ENCODE assay signal across 9 cellular contexts in genomic region chr3:36843065-36844051, GRCh38.
DNase-seq lines count a peak whose midpoint lies in the region; ATAC-seq, FAIRE-seq and TF ChIP-seq lines count a peak whose summit lies in the region.
"Had no signal": no experiment of that assay in that cellular context is flagged by ENCODE, and none has a peak within 500 bp of the region (broad histone marks: within the 10 kb centered on the region; RNA-seq: fewer than 3 reads in every experiment).

No MANE protein-coding gene starts in this region.

- no peak overlapping the region for H2AFZ ChIP-seq in K562 (ENCODE audit: low read depth, low read length)
- no peak overlapping the region for H2AFZ ChIP-seq in mesenchymal stem cell (ENCODE audit: low read depth, low read length)

- H3K27ac ChIP-seq in K562 (ENCODE audit: extremely low read depth, low read depth, low read length), result no peak overlapping the region
- no peak overlapping the region for H3K27ac ChIP-seq in mesenchymal stem cell (ENCODE audit: low read length, poor library complexity, severe bottlenecking)
- no peak overlapping the region for H3K27ac ChIP-seq in upper lobe of right lung
- H3K27ac ChIP-seq: thoracic aorta had no signal

- BruUV-seq in Caco-2 (replicated peaks; lab: Mats Ljungman, UMichigan) (no TSS peak), K562 (replicated peaks; lab: Mats Ljungman, UMichigan) (no TSS peak)

- TF ChIP-seq CTCF in Caco-2 (IDR thresholded peaks at IDR 0.05; ENCODE audit: insufficient read depth in 1 of 2, low read depth in 1 of 2, low read length in 1 of 2, severe bottlenecking in 1 of 2, unreplicated experiment in 1 of 2) (peak; percentile 57 to 61), K562 (IDR thresholded peaks at IDR 0.05 in 2 of 3, conservative IDR thresholded peaks at IDR 0.05 in 1 of 3; ENCODE audit: insufficient read depth in 2 of 3, low read depth in 1 of 3, low read length in 3 of 3) (peak; percentile 60 to 73 (median 68)), upper lobe of right lung (IDR thresholded peaks at IDR 0.05) (peak; percentile 37)

- H3K4ac ChIP-seq in mesenchymal stem cell (ENCODE audit: low read depth in 1 of 2, low read length in 2 of 2), result no peak overlapping the region

- H4K20me1 ChIP-seq in K562 (replicated peaks; ENCODE audit: control insufficient read depth, insufficient read depth, low read length), result no peaks in the 10 kb centered on the region

- no peak overlapping the region for H3K4me3 ChIP-seq in Caco-2 (ENCODE audit: low read depth, low read length)
- no peak overlapping the region for H3K4me3 ChIP-seq in K562
- no peak overlapping the region for H3K4me3 ChIP-seq in mesenchymal stem cell (ENCODE audit: insufficient read depth in 1 of 2, low read depth in 1 of 2, low read length in 2 of 2)
- H3K4me3 ChIP-seq in upper lobe of right lung, result no peak overlapping the region
- H3K4me3 ChIP-seq: thoracic aorta had no signal

- intact Hi-C loops in Caco-2 (cut with micrococcal nuclease; ENCODE audit: unreplicated experiment) (loop anchor here (1.0 kb wide), 2 partner anchors 51 to 114 kb away; no protein-coding TSS in a partner anchor), K562 (cut with micrococcal nuclease) (no loop called here), upper lobe of right lung (cut with DNase I) (no loop called here)

- H3K14ac ChIP-seq in mesenchymal stem cell (ENCODE audit: low read length in 2 of 2), result no peak overlapping the region

- CTCF ChIA-PET in Caco-2 (lab: Charles Lee) (no interaction called here), K562 (lab: Yijun Ruan, JAX; ENCODE audit: low intra/inter-chr PET ratio) (no interaction called here)

- H3K23ac ChIP-seq in mesenchymal stem cell (ENCODE audit: low read length in 2 of 2), result no peak overlapping the region

- no peak for TF ChIP-seq POLR2A in K562 (conservative IDR thresholded peaks at IDR 0.05)

- H3K4me2 ChIP-seq in K562 (ENCODE audit: insufficient read depth, low read length), result no peak overlapping the region
- no peak overlapping the region for H3K4me2 ChIP-seq in mesenchymal stem cell (ENCODE audit: low read length, poor library complexity, severe bottlenecking)

- H3K9ac ChIP-seq in K562 (ENCODE audit: insufficient read depth in 1 of 2, low read depth in 2 of 2, low read length in 2 of 2) (no peak overlapping the region), mesenchymal stem cell (ENCODE audit: low read length) (no peak overlapping the region)

- DNase-seq in Caco-2 (peak; percentile 37 to 41), T-helper 17 cell (peak in 2 of 3 donors; percentile 17 to 24), K562 (ENCODE audit: extremely low read depth in 1 of 4, low spot score in 3 of 4) (peak; percentile 62 to 69 (median 64)), mesenchymal stem cell (peak; percentile 34), upper lobe of right lung (no peak), mesenteric fat pad (ENCODE audit: low spot score) (no peak)

- no peaks in the 10 kb centered on the region for H3K9me1 ChIP-seq in K562 (ENCODE audit: control insufficient read depth, insufficient read depth, low read length)

- ATAC-seq in GM19351 (IDR thresholded peaks at IDR 0.05; ENCODE audit: unreplicated experiment) (peak; percentile 74), HG03457 (IDR thresholded peaks at IDR 0.05; ENCODE audit: unreplicated experiment) (peak; percentile 66), T-helper 17 cell (peak; percentile 92), K562 (peak; percentile 97), upper lobe of right lung (peak; percentile 67)

- no peaks in the 10 kb centered on the region for H3K4me1 Mint-ChIP-seq in Caco-2 (ENCODE audit: low read depth, unreplicated experiment)
- peaks cover 22% of the 10 kb centered on the region for H3K4me1 Mint-ChIP-seq in T-helper 17 cell

- no peaks in the 10 kb centered on the region for H3K9me3 ChIP-seq in Caco-2
- no peaks in the 10 kb centered on the region for H3K9me3 ChIP-seq in T-helper 17 cell (ENCODE audit: control insufficient read depth, low read length, poor library complexity, severe bottlenecking)
- peaks cover 3% of the 10 kb centered on the region for H3K9me3 ChIP-seq in K562 (replicated peaks; ENCODE audit: control insufficient read depth, insufficient read depth, low read depth, low read length)
- peaks cover 14% of the 10 kb centered on the region for H3K9me3 ChIP-seq in mesenchymal stem cell (ENCODE audit: control insufficient read depth, low read length)
- H3K9me3 ChIP-seq in upper lobe of right lung, result peaks cover 9% of the 10 kb centered on the region
- H3K9me3 ChIP-seq: thoracic aorta had no signal

- H3K79me1 ChIP-seq in mesenchymal stem cell (replicated peaks; ENCODE audit: low read length, poor library complexity, severe bottlenecking), result no peaks in the 10 kb centered on the region

- H3K36me3 Mint-ChIP-seq in Caco-2 (ENCODE audit: insufficient read depth, unreplicated experiment) (no peaks in the 10 kb centered on the region), T-helper 17 cell (ENCODE audit: low read depth) (peaks cover 17% of the 10 kb centered on the region)

- H3K79me2 ChIP-seq in K562 (ENCODE audit: control insufficient read depth, insufficient read depth, low read length), result no peaks in the 10 kb centered on the region

- POLR2A ChIA-PET in Caco-2 (lab: Charles Lee), result no interaction called here
- POLR2A ChIA-PET in K562 (lab: Yijun Ruan, JAX), result no interaction called here

- H3K27me3 ChIP-seq in Caco-2 (replicated peaks; ENCODE audit: control insufficient read depth, insufficient read depth, low read length) (no peaks in the 10 kb centered on the region), K562 (ENCODE audit: control insufficient read depth in 2 of 2, insufficient read depth in 2 of 2, low read length in 2 of 2) (peaks cover 2 to 5% of the 10 kb centered on the region in 2 experiments; a peak in 2 of 5 replicates), mesenchymal stem cell (ENCODE audit: control insufficient read depth in 1 of 2, insufficient read depth in 1 of 2, low read length in 2 of 2) (no peaks in the 10 kb centered on the region), upper lobe of right lung (no peaks in the 10 kb centered on the region)

- H2BK15ac ChIP-seq in mesenchymal stem cell (ENCODE audit: low read depth, poor library complexity, severe bottlenecking), result no peak overlapping the region

- H2BK12ac ChIP-seq in mesenchymal stem cell (ENCODE audit: low read length in 2 of 2), result no peak overlapping the region

- TF ChIP-seq EP300 in K562 (IDR thresholded peaks at IDR 0.05; ENCODE audit: low read length), result no peak

- no peak overlapping the region for H2BK5ac ChIP-seq in mesenchymal stem cell (ENCODE audit: low read depth, low read length, poor library complexity, severe bottlenecking)

- H3K18ac ChIP-seq in mesenchymal stem cell (ENCODE audit: low read depth in 1 of 2, low read length in 2 of 2), result no peak overlapping the region

- H3K27ac Mint-ChIP-seq in Caco-2 (ENCODE audit: unreplicated experiment), result no peak overlapping the region
- peak overlapping the region; percentile 84 for H3K27ac Mint-ChIP-seq in T-helper 17 cell

- H3K9me3 Mint-ChIP-seq in Caco-2 (ENCODE audit: unreplicated experiment), result peaks cover 10% of the 10 kb centered on the region

- 4% methylated on average over 4 of the region's 4 CpGs for WGBS in K562 (ENCODE audit: insufficient coverage, low coverage, missing lambda C conversion rate)
- WGBS in mesenchymal stem cell, result 36% methylated on average over 4 of the region's 4 CpGs

- H2AK5ac ChIP-seq in mesenchymal stem cell (ENCODE audit: low read length, severe bottlenecking), result no peak overlapping the region

- no peak overlapping the region for H4K8ac ChIP-seq in mesenchymal stem cell (ENCODE audit: low read length)

- no peak overlapping the region for H2BK120ac ChIP-seq in mesenchymal stem cell (ENCODE audit: low read depth, low read length)

- peak in 1 of 2 experiments; percentile 43; a peak in 2 of 4 replicates for TF ChIP-seq RAD21 in K562 (CRISPR knock-in tag; conservative IDR thresholded peaks at IDR 0.05 in 1 of 2, IDR thresholded peaks at IDR 0.05 in 1 of 2)

- H3K36me3 ChIP-seq in Caco-2 (ENCODE audit: control insufficient read depth, insufficient read depth, low read length) (no peaks in the 10 kb centered on the region), K562 (ENCODE audit: control insufficient read depth, insufficient read depth, low read length) (no peaks in the 10 kb centered on the region), mesenchymal stem cell (ENCODE audit: control insufficient read depth in 1 of 2, insufficient read depth in 2 of 2, low read depth in 1 of 2, low read length in 2 of 2) (peaks cover 11 to 82% of the 10 kb centered on the region in 2 experiments), upper lobe of right lung (peaks cover 81% of the 10 kb centered on the region)

- FAIRE-seq in K562 (lab: Jason Lieb, UNC), result peak; percentile 74

- no peaks in the 10 kb centered on the region for H3K4me1 ChIP-seq in Caco-2
- H3K4me1 ChIP-seq in K562 (replicated peaks in 1 of 2; ENCODE audit: control insufficient read depth in 2 of 2, insufficient read depth in 2 of 2, low read length in 2 of 2), result no peaks in the 10 kb centered on the region
- H3K4me1 ChIP-seq in mesenchymal stem cell (ENCODE audit: control insufficient read depth, insufficient read depth, low read depth, low read length), result no peaks in the 10 kb centered on the region
- no peaks in the 10 kb centered on the region for H3K4me1 ChIP-seq in upper lobe of right lung

- H4K91ac ChIP-seq in mesenchymal stem cell (ENCODE audit: low read length), result no peak overlapping the region

- H3K27me3 Mint-ChIP-seq in Caco-2 (ENCODE audit: insufficient read depth, unreplicated experiment) (no peaks in the 10 kb centered on the region), T-helper 17 cell (no peaks in the 10 kb centered on the region)

- H3K4me3 Mint-ChIP-seq in Caco-2 (ENCODE audit: unreplicated experiment), result no peak overlapping the region
- peak overlapping the region; percentile 56 for H3K4me3 Mint-ChIP-seq in T-helper 17 cell

- in situ Hi-C loops in K562 (cut with MboI), result no loop called here

TF ChIP-seq in K562, 482 proteins besides CTCF, POLR2A, EP300 and RAD21 (continues in another document):
- TF ChIP-seq ZNF408 (CRISPR knock-in tag; IDR thresholded peaks at IDR 0.05; ENCODE audit: low read depth) (no peak), CBX5 (IDR thresholded peaks at IDR 0.05; ENCODE audit: borderline replicate concordance, low read depth) (peak; percentile 79; the same call in 1 of the 2 replicates), CREM (IDR thresholded peaks at IDR 0.05; ENCODE audit: low read depth) (0 out of 2 replicates have a peak, but pooled peaks have one; percentile 35), ZFP36 (IDR thresholded peaks at IDR 0.05; ENCODE audit: low read depth, low read length, partially characterized antibody) (no peak), SMAD2 (IDR thresholded peaks at IDR 0.05; ENCODE audit: low read depth, low read length) (no peak), TRIM24 (IDR thresholded peaks at IDR 0.05) (peak; percentile 40 to 67; a peak in 3 of 4 replicates), PCBP1 (IDR thresholded peaks at IDR 0.05; ENCODE audit: low read depth, low read length, poor library complexity, severe bottlenecking) (no peak), ARNT (IDR thresholded peaks at IDR 0.05) (0 out of 4 replicates have a peak, but pooled peaks of 1 of the 2 experiments have one; percentile 23), ZNF316 (IDR thresholded peaks at IDR 0.05) (peak; percentile 89)

Comparison
In these comparisons a context has a peak if more than half of its experiments do, and no peak if none do; other contexts are left out.
1. DNase-seq: peak in Caco-2 (2 of 2), T-helper 17 cell (2 of 3), K562 (4 of 4) and mesenchymal stem cell (single experiment); none in upper lobe of right lung (single experiment) and mesenteric fat pad (single experiment).
2. Peak in every context shown above with its lines, with median percentiles within 50 percentile points of each other: CTCF ChIP-seq and ATAC-seq.